Comparison of ENCODE assay signal across 31 cellular contexts in genomic region chr4:128727658-128728057, GRCh38.
"Had no signal": no experiment of that assay in that cellular context is flagged by ENCODE, and none has a peak within 500 bp of the region (broad histone marks: within the 10 kb centered on the region; RNA-seq: fewer than 3 reads in every experiment).

No MANE protein-coding gene starts in this region.

- H3K27me3 Mint-ChIP-seq: activated CD4-positive, alpha-beta T cell treated with anti-CD3 and anti-CD28 coated beads, Interleukin-2, amount 10 ng/mL, durations not matched to agents 24 days and 14 days; activated CD8-positive, alpha-beta T cell treated with anti-CD3 and anti-CD28 coated beads for 36 hours; activated T-helper 17 cell treated with anti-CD3 and anti-CD28 coated beads, Interleukin-2, amount 50 U/mL, for 72 hours had no signal

- H3K27me3 ChIP-seq: adrenal gland, SJCRH30 had no signal

- H3K36me3 Mint-ChIP-seq: activated naive CD8-positive, alpha-beta T cell treated with anti-CD3 and anti-CD28 coated beads, Interleukin-2, amount 10 ng/mL, durations not matched to agents 7 days and 5 days; brain had no signal

- H3K4me3 ChIP-seq: adrenal gland, K562, SJCRH30 had no signal

- H3K9me3 ChIP-seq: adrenal gland, SJCRH30 had no signal

- H3K4me3 Mint-ChIP-seq: activated CD4-positive, alpha-beta T cell treated with anti-CD3 and anti-CD28 coated beads, Interleukin-2, amount 10 ng/mL, durations not matched to agents 24 days and 14 days; activated CD8-positive, alpha-beta T cell treated with anti-CD3 and anti-CD28 coated beads for 36 hours; activated naive CD8-positive, alpha-beta T cell treated with anti-CD3 and anti-CD28 coated beads, Interleukin-2, amount 10 ng/mL, durations not matched to agents 7 days and 5 days; activated T-cell treated with anti-CD3 and anti-CD28 coated beads, Interleukin-2, amount 50 U/mL, for 72 hours; activated T-helper 17 cell treated with anti-CD3 and anti-CD28 coated beads, Interleukin-2, amount 50 U/mL, for 72 hours; brain had no signal

- H3K27ac Mint-ChIP-seq: activated CD4-positive, alpha-beta T cell treated with anti-CD3 and anti-CD28 coated beads, Interleukin-2, amount 10 ng/mL, durations not matched to agents 24 days and 14 days; activated CD8-positive, alpha-beta T cell treated with anti-CD3 and anti-CD28 coated beads for 36 hours; activated naive CD8-positive, alpha-beta T cell treated with anti-CD3 and anti-CD28 coated beads, Interleukin-2, amount 10 ng/mL, durations not matched to agents 7 days and 5 days; activated T-cell treated with anti-CD3 and anti-CD28 coated beads, Interleukin-2, amount 50 U/mL, for 72 hours; activated T-helper 17 cell treated with anti-CD3 and anti-CD28 coated beads, Interleukin-2, amount 50 U/mL, for 72 hours; brain had no signal

- H3K36me3 ChIP-seq: adrenal gland, SJCRH30 had no signal

- DNase-seq: activated CD4-positive, alpha-beta T cell treated with anti-CD3 and anti-CD28 coated beads, Interleukin-2, amount 10 ng/mL, durations not matched to agents 24 days and 14 days; activated CD4-positive, alpha-beta T cell treated with anti-CD3 and anti-CD28 coated beads, Interleukin-2, amount 50 U/mL, for 4 hours; activated CD8-positive, alpha-beta T cell treated with anti-CD3 and anti-CD28 coated beads for 36 hours; activated effector memory CD4-positive, alpha-beta T cell treated with anti-CD3 and anti-CD28 coated beads, Interleukin-2, amount 50 U/mL, for 16 hours; activated naive CD4-positive, alpha-beta T cell; activated naive CD4-positive, alpha-beta T cell treated with anti-CD3 and anti-CD28 coated beads, Interleukin-2, amount 50 U/mL, for 16 hours; activated naive CD8-positive, alpha-beta T cell treated with anti-CD3 and anti-CD28 coated beads, Interleukin-2, amount 10 ng/mL, durations not matched to agents 7 days and 5 days; activated T-cell treated with anti-CD3 and anti-CD28 coated beads, Interleukin-2, amount 50 U/mL, for 1 hour; activated T-cell treated with anti-CD3 and anti-CD28 coated beads, Interleukin-2, amount 50 U/mL, for 72 hours; adrenal gland; anterior cingulate cortex; central memory CD4-positive, alpha-beta T cell; IMR-90; Karpas-422; NCI-H1048; NCI-H1105 treated with DMSO at 0.1 percent for 48 hours; NCI-H1436; NCI-H1694; NCI-H1930; NCI-H2081 treated with DMSO at 0.1 percent for 48 hours; NCI-H345; NCI-H524 treated with DMSO at 0.1 percent for 48 hours; SHP77; SJCRH30; SW 1271; T-helper 1 cell; T-helper 2 cell; T-helper 9 cell had no signal

- H3K9me3 Mint-ChIP-seq: activated CD4-positive, alpha-beta T cell treated with anti-CD3 and anti-CD28 coated beads, Interleukin-2, amount 10 ng/mL, durations not matched to agents 24 days and 14 days; activated CD8-positive, alpha-beta T cell treated with anti-CD3 and anti-CD28 coated beads for 36 hours; activated naive CD8-positive, alpha-beta T cell treated with anti-CD3 and anti-CD28 coated beads, Interleukin-2, amount 10 ng/mL, durations not matched to agents 7 days and 5 days; activated T-cell treated with anti-CD3 and anti-CD28 coated beads, Interleukin-2, amount 50 U/mL, for 72 hours; activated T-helper 17 cell treated with anti-CD3 and anti-CD28 coated beads, Interleukin-2, amount 50 U/mL, for 72 hours had no signal

- H3K4me1 Mint-ChIP-seq: activated CD4-positive, alpha-beta T cell treated with anti-CD3 and anti-CD28 coated beads, Interleukin-2, amount 10 ng/mL, durations not matched to agents 24 days and 14 days; activated naive CD8-positive, alpha-beta T cell treated with anti-CD3 and anti-CD28 coated beads, Interleukin-2, amount 10 ng/mL, durations not matched to agents 7 days and 5 days; activated T-helper 17 cell treated with anti-CD3 and anti-CD28 coated beads, Interleukin-2, amount 50 U/mL, for 72 hours had no signal

- H3K4me1 ChIP-seq: adrenal gland, SJCRH30 had no signal
